In genomic region chr4:86891785-86892638, GRCh38 we compare ENCODE assay signal across 8 cellular contexts. TPM values are rescaled to one million over a fixed set of nuclear protein-coding genes. Genes with fewer than 3 reads are reported as not detected.
A peak's percentile ranks its signal among the peaks of the same experiment; 100 is the strongest.
DNase-seq lines count a peak whose midpoint lies in the region; ATAC-seq, FAIRE-seq and TF ChIP-seq lines count a peak whose summit lies in the region.

Gene C4orf36, minus strand, starts transcription at chr4:86892422. Its CDS starts 902 bp downstream, at chr4:86891520.

- peak within 1 kb of the TSS; percentile 58; the same call in 1 of the 2 replicates for H2AFZ ChIP-seq in H1 (ENCODE audit: low read length)

- H3K36me3 Mint-ChIP-seq in activated CD4-positive, alpha-beta T cell treated with anti-CD3 and anti-CD28 coated beads, Interleukin-2, amount 10 ng/mL, durations not matched to agents 7 days and 5 days (ENCODE audit: low read depth) = no peaks in the 10 kb centered on the region

- H3K27ac Mint-ChIP-seq in activated CD4-positive, alpha-beta T cell treated with anti-CD3 and anti-CD28 coated beads, Interleukin-2, amount 10 ng/mL, durations not matched to agents 7 days and 5 days = no peak within 1 kb of the TSS

- WGBS in H1 (ENCODE audit: extremely low coverage in 1 of 2, insufficient coverage in 1 of 2, insufficient read length in 1 of 2, insufficient replicate concordance in 2 of 2, low coverage in 1 of 2, low lambda C conversion rate in 2 of 2, missing lambda C conversion rate in 1 of 2), 2 experiments = 2% methylated on average over 60 of the region's 83 CpGs; no CpG with 5 or more reads in 1 of the 2 experiments

- H3K9ac ChIP-seq in H1 (replicated peaks in 1 of 4; ENCODE audit: extremely low read depth in 1 of 4, low read depth in 3 of 4, low read length in 3 of 4) = peak within 1 kb of the TSS; percentile 72 to 89 (median 80)

- TF ChIP-seq CTCF in H1 (IDR thresholded peaks at IDR 0.05; ENCODE audit: control extremely low read depth in 1 of 3, insufficient read depth in 1 of 3, low read depth in 1 of 3, low read length in 3 of 3) = peak in 1 of 3 experiments; percentile 20; a peak in 1 of 4 replicates

- H2BK20ac ChIP-seq in H1 (ENCODE audit: low read length) = 0 out of 2 replicates have a peak within 1 kb of the TSS, but pooled peaks have one; percentile 72

- H2BK15ac ChIP-seq in H1 (ENCODE audit: low read length) = 0 out of 2 replicates have a peak within 1 kb of the TSS, but pooled peaks have one; percentile 62

- H3K27me3 ChIP-seq in H1 (replicated peaks in 1 of 4; ENCODE audit: control insufficient read depth in 3 of 4, extremely low read depth in 1 of 4, insufficient read depth in 3 of 4, low read length in 3 of 4) = peaks cover 0 to 6% (median 2%) of the 10 kb centered on the region in 4 experiments; a peak in 3 of 7 replicates

- H4K8ac ChIP-seq in H1 (ENCODE audit: extremely low read depth, insufficient read depth, low read length) = peak within 1 kb of the TSS; percentile 97

- H2BK12ac ChIP-seq in H1 (ENCODE audit: low read depth, low read length) = peak within 1 kb of the TSS; percentile 95

- H3K36me3 ChIP-seq in H1 (ENCODE audit: control insufficient read depth in 2 of 4, insufficient read depth in 4 of 4, low read length in 3 of 4) = no peaks in the 10 kb centered on the region

- CTCF ChIA-PET in activated CD4-positive, alpha-beta T cell treated with anti-CD3 and anti-CD28 coated beads, Interleukin-2, amount 10 ng/mL, durations not matched to agents 7 days and 5 days (lab: Charles Lee) = interaction anchor here (0.6 to 0.9 kb wide), 3 partner anchors 9 to 46 kb away, joined by 3 to 9 read pairs (median 3); no protein-coding TSS in a partner anchor
- CTCF ChIA-PET in H1 (lab: Charles Lee; ENCODE audit: partially characterized antibody) = interaction anchor here (0.8 to 3.6 kb wide), 8 partner anchors 10 to 397 kb away, joined by 3 to 33 read pairs (median 4); no protein-coding TSS in a partner anchor

- H3K4me3 Mint-ChIP-seq in activated CD4-positive, alpha-beta T cell treated with anti-CD3 and anti-CD28 coated beads, Interleukin-2, amount 10 ng/mL, durations not matched to agents 7 days and 5 days = peak within 1 kb of the TSS; percentile 74

- no peak; a peak in 1 of 3 replicates for TF ChIP-seq EP300 in H1 (IDR thresholded peaks at IDR 0.05; ENCODE audit: borderline replicate concordance in 1 of 2, low read depth in 2 of 2, low read length in 2 of 2)

- peak within 1 kb of the TSS; percentile 89 for H3K4ac ChIP-seq in H1 (replicated peaks; ENCODE audit: insufficient read length, low read depth, low read length)

- TF ChIP-seq POLR2A in H1 (IDR thresholded peaks at IDR 0.05; ENCODE audit: control extremely low read depth in 1 of 2, low read depth in 2 of 2, low read length in 2 of 2) = peak; percentile 48 to 63

- peak within 1 kb of the TSS; percentile 55 for H3K56ac ChIP-seq in H1 (replicated peaks; ENCODE audit: insufficient read length, low read depth, low read length)

- H2BK120ac ChIP-seq in H1 (replicated peaks; ENCODE audit: low read depth, low read length) = peak within 1 kb of the TSS; percentile 2

- H3K4me3 ChIP-seq in H1 (ENCODE audit: extremely low read depth in 1 of 4, insufficient read depth in 2 of 4, low read depth in 3 of 4, low read length in 4 of 4) = peak within 1 kb of the TSS; percentile 66 to 83 (median 70)

- H3K18ac ChIP-seq in H1 (ENCODE audit: extremely low read depth, low read length) = peak within 1 kb of the TSS; percentile 88

- peaks cover 22% of the 10 kb centered on the region for H3K27me3 Mint-ChIP-seq in activated CD4-positive, alpha-beta T cell treated with anti-CD3 and anti-CD28 coated beads, Interleukin-2, amount 10 ng/mL, durations not matched to agents 7 days and 5 days

- H2AK5ac ChIP-seq in H1 (ENCODE audit: low read depth, low read length) = no peak within 1 kb of the TSS

- no peaks in the 10 kb centered on the region for H4K20me1 ChIP-seq in H1 (replicated peaks in 1 of 2; ENCODE audit: control insufficient read depth in 1 of 2, insufficient read depth in 2 of 2, low read length in 2 of 2)

- no peaks in the 10 kb centered on the region for H3K79me2 ChIP-seq in H1 (ENCODE audit: control insufficient read depth in 1 of 2, insufficient read depth in 2 of 2, low read length in 2 of 2)

- peak; percentile 44 for ATAC-seq in HG02938 (IDR thresholded peaks at IDR 0.05; ENCODE audit: unreplicated experiment)

- peaks cover 0 to 3% (median under 1%) of the 10 kb centered on the region in 4 experiments; a peak in 1 of 7 replicates for H3K4me1 ChIP-seq in H1 (replicated peaks in 1 of 4; ENCODE audit: control insufficient read depth in 3 of 4, insufficient read depth in 4 of 4, low read length in 3 of 4)

- no peak for FAIRE-seq in H1 (lab: Jason Lieb, UNC)

- H3K9me3 ChIP-seq in H1 (ENCODE audit: insufficient read depth in 2 of 2, low read depth in 1 of 2, low read length in 1 of 2) = no peaks in the 10 kb centered on the region

- H3K9me3 Mint-ChIP-seq in activated CD4-positive, alpha-beta T cell treated with anti-CD3 and anti-CD28 coated beads, Interleukin-2, amount 10 ng/mL, durations not matched to agents 7 days and 5 days = no peaks in the 10 kb centered on the region

- H3K79me1 ChIP-seq in H1 (ENCODE audit: low read depth, low read length) = no peaks in the 10 kb centered on the region

- H3K27ac ChIP-seq in H1 (ENCODE audit: low read depth, low read length) = peak within 1 kb of the TSS; percentile 78

- H4K5ac ChIP-seq in H1 (ENCODE audit: insufficient read length, low read depth, low read length) = peak within 1 kb of the TSS; percentile 81

- H3K4me2 ChIP-seq in H1 (ENCODE audit: insufficient read depth in 1 of 2, low read depth in 2 of 2, low read length in 2 of 2) = peak within 1 kb of the TSS; percentile 73 to 80

- no peak within 1 kb of the TSS for H3K14ac ChIP-seq in H1 (ENCODE audit: insufficient read length)

- peak within 1 kb of the TSS; percentile 32; the same call in 1 of the 2 replicates for H2BK5ac ChIP-seq in H1 (ENCODE audit: low read depth, low read length)

- POLR2A ChIA-PET in activated CD4-positive, alpha-beta T cell treated with anti-CD3 and anti-CD28 coated beads, Interleukin-2, amount 10 ng/mL, durations not matched to agents 7 days and 5 days (lab: Charles Lee) = no interaction called here
- POLR2A ChIA-PET in H1 (lab: Charles Lee; ENCODE audit: partially characterized antibody) = interaction anchor here (0.6 to 2.1 kb wide), 10 partner anchors 11 to 409 kb away, joined by 3 to 15 read pairs (median 4); no protein-coding TSS in a partner anchor

- peak within 1 kb of the TSS; percentile 79 for H4K91ac ChIP-seq in H1 (replicated peaks; ENCODE audit: insufficient read length, low read length)

- H3K23ac ChIP-seq in H1 (ENCODE audit: insufficient read length) = no peak within 1 kb of the TSS

- peak; percentile 61 for DNase-seq in SIG-M5 treated with dmso at 0.1 percent for 504 hours (lab: John Stamatoyannopoulos, UW; ENCODE audit: unreplicated experiment)
- DNase-seq in SIG-M5 (lab: John Stamatoyannopoulos, UW) = no peak
- DNase-seq in NCI-H2107 (lab: John Stamatoyannopoulos, UW) = peak; percentile 56
- DNase-seq in activated CD4-positive, alpha-beta T cell treated with anti-CD3 and anti-CD28 coated beads, Interleukin-2, amount 10 ng/mL, durations not matched to agents 7 days and 5 days = peak; percentile 31
- peak; percentile 47 to 86 for DNase-seq in H1 (ENCODE audit: low read depth in 1 of 2, low spot score in 2 of 2)
- peak; percentile 21 to 51 for DNase-seq in lung microvascular endothelial cell (ENCODE audit: low read depth in 2 of 2)
- peak; percentile 14 to 19 for DNase-seq in stimulated activated CD8-positive, alpha-beta memory T cell treated with anti-CD3 and anti-CD28 coated beads, Interleukin-2, amount 100 ng/mL, for 48 hours (ENCODE audit: low read depth in 2 of 2)

- peak; percentile 20 to 27; a peak in 3 of 4 replicates for TF ChIP-seq RAD21 in H1 (IDR thresholded peaks at IDR 0.05 in 1 of 2, conservative IDR thresholded peaks at IDR 0.05 in 1 of 2; ENCODE audit: low read depth in 2 of 2, low read length in 2 of 2)

- H3K4me1 Mint-ChIP-seq in activated CD4-positive, alpha-beta T cell treated with anti-CD3 and anti-CD28 coated beads, Interleukin-2, amount 10 ng/mL, durations not matched to agents 7 days and 5 days = peaks cover 15% of the 10 kb centered on the region

- H3K23me2 ChIP-seq in H1 (ENCODE audit: low read depth, low read length) = peaks cover 8% of the 10 kb centered on the region

TF ChIP-seq in H1, 55 proteins besides CTCF, POLR2A, EP300 and RAD21 (continues in another document):
- peak; percentile 96; the same call in 1 of the 2 replicates for TF ChIP-seq RBBP5 (IDR thresholded peaks at IDR 0.05; ENCODE audit: borderline replicate concordance, low read depth, low read length)
- TF ChIP-seq TBP (IDR thresholded peaks at IDR 0.05; ENCODE audit: low read depth, low read length) = peak; percentile 68
- TF ChIP-seq CREB1 (IDR thresholded peaks at IDR 0.05) = 0 out of 2 replicates have a peak, but pooled peaks have one; percentile 24
- no peak for TF ChIP-seq CHD2 (IDR thresholded peaks at IDR 0.05; ENCODE audit: low read length)
- peak; percentile 92 for TF ChIP-seq ASH2L (IDR thresholded peaks at IDR 0.05; ENCODE audit: low read length)
- peak; percentile 69; the same call in 1 of the 2 replicates for TF ChIP-seq TEAD4 (IDR thresholded peaks at IDR 0.05; ENCODE audit: low read depth, low read length)
- TF ChIP-seq SP1 (IDR thresholded peaks at IDR 0.05; ENCODE audit: low read depth, low read length) = 0 out of 2 replicates have a peak, but pooled peaks have one; percentile 33
- TF ChIP-seq KDM1A (IDR thresholded peaks at IDR 0.05; ENCODE audit: borderline replicate concordance, low read length) = 0 out of 2 replicates have a peak, but pooled peaks have one; percentile 51
- peak; percentile 76; the same call in 1 of the 2 replicates for TF ChIP-seq POLR2AphosphoS5 (IDR thresholded peaks at IDR 0.05; ENCODE audit: low read depth, low read length)
- TF ChIP-seq KDM5A (IDR thresholded peaks at IDR 0.05; ENCODE audit: low read length) = no peak
- TF ChIP-seq HDAC2 (IDR thresholded peaks at IDR 0.05; ENCODE audit: borderline replicate concordance in 1 of 2, low read depth in 2 of 2, low read length in 2 of 2) = 0 out of 4 replicates have a peak, but pooled peaks of 1 of the 2 experiments have one; percentile 35

RNA-seq across cellular contexts. Expression of gene C4orf36, which starts in this region (rescaled TPM):
- not detected for total RNA-seq in activated CD4-positive, alpha-beta T cell treated with anti-CD3 and anti-CD28 coated beads, Interleukin-2, amount 10 ng/mL, durations not matched to agents 7 days and 5 days
- 1.5 TPM in 2 replicates for total RNA-seq in H1 (2021; fragmentation: NEBNext Ultra II Directional; extraction: Animal tissue kit (Norgen Biotek cat#: 25700))
- polyA plus RNA-seq in H1 (2011; rRNA removed) = 1.2 and 1.4 TPM in 2 replicates
- polyA plus RNA-seq in H1 (2011; cell fraction: cytosol; rRNA removed) = 1.8 TPM
- polyA plus RNA-seq in H1 (2011; cell fraction: nucleus; rRNA removed) = 1.7 TPM
- polyA plus RNA-seq in H1 (2012, experiment 1 of 2) = 1.4 to 2.5 TPM (median 1.9 TPM) in 4 replicates
- 1.6 TPM for polyA plus RNA-seq in H1 (2012, experiment 2 of 2)
- polyA plus RNA-seq in H1 (2013, experiment 1 of 2) = 0.71 TPM
- polyA plus RNA-seq in H1 (2013, experiment 2 of 2) = 1.4 TPM
- 0.98 and 1.4 TPM in 2 replicates for polyA minus RNA-seq in H1 (2011; rRNA and poly(A)+ RNA removed)
- polyA minus RNA-seq in H1 (2011; cell fraction: cytosol; rRNA and poly(A)+ RNA removed) = 1.0 TPM
- polyA minus RNA-seq in H1 (2011; cell fraction: nucleus; rRNA and poly(A)+ RNA removed) = 0.90 TPM
- total RNA-seq in lung microvascular endothelial cell = not detected in 2 replicates

Comparison
In these comparisons a context has a peak if more than half of its experiments do, and no peak if none do; other contexts are left out.
1. Peak in DNase-seq in activated CD4-positive, alpha-beta T cell treated with anti-CD3 and anti-CD28 coated beads, Interleukin-2, amount 10 ng/mL, durations not matched to agents 7 days and 5 days; RNA of the gene not detected or under 1 TPM.
2. Peak in DNase-seq in lung microvascular endothelial cell; RNA of the gene not detected or under 1 TPM.